In the genomic region with DNA sequence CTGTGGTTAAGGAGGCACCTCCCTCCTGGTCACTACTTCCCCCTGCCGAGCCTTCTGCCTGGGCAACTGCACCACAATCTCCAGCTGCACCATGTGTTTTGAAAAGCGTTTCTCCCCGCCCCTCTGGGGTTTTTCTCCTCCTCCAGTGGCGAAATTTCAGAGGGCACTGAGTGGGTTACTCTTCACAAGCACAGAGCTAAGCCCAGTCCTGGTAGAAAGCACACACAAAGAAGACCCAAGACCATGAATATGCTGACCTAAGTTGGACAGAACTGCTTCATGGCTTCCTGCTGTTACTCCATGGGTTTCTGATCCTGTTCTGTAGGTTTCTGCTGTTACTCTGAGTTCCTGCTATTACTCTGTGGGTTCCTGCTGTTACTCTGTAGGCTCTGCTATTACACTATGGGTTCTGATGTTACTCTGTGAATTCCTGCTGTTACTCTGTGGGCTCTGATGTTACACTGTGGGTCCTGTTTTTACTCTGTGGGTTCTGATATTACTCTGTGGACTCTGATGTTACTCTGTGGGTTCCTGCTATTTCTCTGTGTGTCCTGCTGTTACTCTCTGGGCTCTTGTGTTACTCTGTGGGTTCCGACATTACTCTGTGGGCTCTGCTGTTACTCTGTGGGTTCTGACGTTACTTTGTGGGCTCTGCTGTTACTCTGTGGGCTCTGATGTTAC, we compare ENCODE assay signal across 8 cellular contexts.
DNase-seq lines count a peak whose midpoint lies in the region; ATAC-seq lines count a peak whose summit lies in the region.

No MANE protein-coding gene starts in this region.

- H3K4me2 ChIP-seq in Karpas-422 (ENCODE audit: low read depth, low read length, poor library complexity, severe bottlenecking) (peak overlapping the region; percentile 65), mesendoderm (ENCODE audit: low read length) (no peak overlapping the region)

- peak; percentile 32 for ATAC-seq in GM18909 (IDR thresholded peaks at IDR 0.05; ENCODE audit: poor library complexity, unreplicated experiment)
- ATAC-seq in HG03565 (IDR thresholded peaks at IDR 0.05; ENCODE audit: unreplicated experiment): no peak

- no peak overlapping the region for H3K56ac ChIP-seq in mesendoderm (ENCODE audit: low read length)

- no peak overlapping the region for H3K18ac ChIP-seq in mesendoderm (ENCODE audit: low read length)

- H2BK120ac ChIP-seq in mesendoderm (ENCODE audit: low read depth, low read length): no peak overlapping the region

- H3K27ac ChIP-seq in Karpas-422 (ENCODE audit: low read length) (no peak overlapping the region), mesendoderm (ENCODE audit: low read depth, low read length) (no peak overlapping the region)

- no peaks in the 10 kb centered on the region for H3K9me3 ChIP-seq in Karpas-422 (ENCODE audit: low read length)
- H3K9me3 ChIP-seq in adipocyte (ENCODE audit: control insufficient read depth, low read length): no peaks in the 10 kb centered on the region

- no peak overlapping the region for H4K5ac ChIP-seq in mesendoderm (ENCODE audit: low read length)

- no CpG with 5 or more reads among the region's 6 CpGs for WGBS in mesendoderm (ENCODE audit: extremely low coverage, insufficient coverage, low lambda C conversion rate)

- H3K79me2 ChIP-seq in Karpas-422 (ENCODE audit: low read length) (peaks cover 20% of the 10 kb centered on the region), mesendoderm (ENCODE audit: control insufficient read depth, insufficient read depth, low read length) (no peaks in the 10 kb centered on the region)

- H4K20me1 ChIP-seq in Karpas-422 (ENCODE audit: insufficient read depth, low read depth, low read length): no peaks in the 10 kb centered on the region

- no peak overlapping the region for H3K4ac ChIP-seq in mesendoderm (ENCODE audit: low read depth, low read length)

- H3K27me3 ChIP-seq in Karpas-422 (ENCODE audit: low read length): no peaks in the 10 kb centered on the region
- H3K27me3 ChIP-seq in adipocyte (replicated peaks; ENCODE audit: control insufficient read depth, insufficient read depth, low read length): peaks cover 3% of the 10 kb centered on the region
- H3K27me3 ChIP-seq in mesendoderm (ENCODE audit: insufficient read depth, low read length, poor library complexity): no peaks in the 10 kb centered on the region

- H3K79me1 ChIP-seq in mesendoderm (ENCODE audit: low read length): no peaks in the 10 kb centered on the region

- H4K8ac ChIP-seq in mesendoderm (ENCODE audit: low read depth, low read length): no peak overlapping the region

- DNase-seq in Karpas-422 (peak; percentile 62), adipocyte (ENCODE audit: low read depth) (peak; percentile 63), mesendoderm (no peak), inferior parietal cortex (ENCODE audit: extremely low spot score) (no peak), NCI-H1092 treated with DMSO at 0.1 percent for 48 hours (lab: John Stamatoyannopoulos, UW) (no peak), NCI-H128 (lab: John Stamatoyannopoulos, UW; ENCODE audit: unreplicated experiment) (no peak)

- peak overlapping the region; percentile 9 for H3K23ac ChIP-seq in mesendoderm (ENCODE audit: low read length)

- peak overlapping the region; percentile 2; the same call in 1 of the 2 replicates for H2AFZ ChIP-seq in Karpas-422 (ENCODE audit: low read length)

- H3K4me1 ChIP-seq in Karpas-422 (ENCODE audit: low read length) (peaks cover 37% of the 10 kb centered on the region), adipocyte (ENCODE audit: control insufficient read depth, insufficient read depth, low read length) (peaks cover 11% of the 10 kb centered on the region), mesendoderm (ENCODE audit: control insufficient read depth, low read depth, low read length) (no peaks in the 10 kb centered on the region)

- H3K9me2 ChIP-seq in Karpas-422 (replicated peaks; ENCODE audit: insufficient read depth, low read length): no peaks in the 10 kb centered on the region

- H3K9ac ChIP-seq in Karpas-422 (ENCODE audit: low read length): peak overlapping the region; percentile 58
- H3K9ac ChIP-seq in adipocyte (ENCODE audit: low read length): peak overlapping the region; percentile 12
- H3K9ac ChIP-seq in mesendoderm (ENCODE audit: low read length): no peak overlapping the region

- no peak overlapping the region for H2BK15ac ChIP-seq in mesendoderm (replicated peaks; ENCODE audit: low read depth)

- H2BK5ac ChIP-seq in mesendoderm (ENCODE audit: low read length): no peak overlapping the region

- H3K36me3 ChIP-seq in Karpas-422 (ENCODE audit: insufficient read depth, low read length) (no peaks in the 10 kb centered on the region), adipocyte (ENCODE audit: control insufficient read depth, insufficient read depth, low read length, severe bottlenecking) (no peaks in the 10 kb centered on the region), mesendoderm (ENCODE audit: control insufficient read depth, insufficient read depth, low read length) (no peaks in the 10 kb centered on the region)

- H3K4me3 ChIP-seq in Karpas-422 (ENCODE audit: low read length): peak overlapping the region; percentile 55; the same call in 1 of the 2 replicates
- H3K4me3 ChIP-seq in adipocyte (ENCODE audit: low read length): no peak overlapping the region
- H3K4me3 ChIP-seq in mesendoderm (ENCODE audit: low read length): no peak overlapping the region

- no peak overlapping the region for H2AK5ac ChIP-seq in mesendoderm (ENCODE audit: low read length)

Comparison
In these comparisons a context has a peak if more than half of its experiments do, and no peak if none do; other contexts are left out.
1. DNase-seq: peak in Karpas-422 (single experiment) and adipocyte (single experiment); none in mesendoderm (single experiment), inferior parietal cortex (single experiment), NCI-H1092 treated with DMSO at 0.1 percent for 48 hours (single experiment) and NCI-H128 (single experiment).